In the genomic region with DNA sequence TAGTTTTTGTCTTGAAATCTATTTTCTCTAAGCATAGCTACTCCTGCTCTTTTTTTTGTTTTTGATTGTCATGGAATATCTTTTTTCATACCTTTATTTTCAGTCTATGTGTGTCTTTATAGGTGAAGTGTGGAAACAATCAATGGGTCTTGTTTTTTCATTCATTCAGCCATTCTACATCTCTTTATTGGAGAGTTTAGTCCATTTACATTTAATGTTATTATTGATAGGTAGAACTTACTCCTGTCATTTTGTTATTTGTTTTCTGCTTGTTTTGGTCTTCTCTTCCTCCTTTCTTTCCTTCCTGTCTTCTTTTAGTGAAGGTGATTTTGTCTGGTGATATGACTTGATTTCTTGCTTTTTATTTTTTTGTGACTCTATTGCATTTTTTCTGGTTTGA, we compare ENCODE assay signal across 9 cellular contexts. TPM values are rescaled to one million over a fixed set of nuclear protein-coding genes. Genes with fewer than 3 reads are reported as not detected.
"Had no signal": no experiment of that assay in that cellular context is flagged by ENCODE, and none has a peak within 500 bp of the region (broad histone marks: within the 10 kb centered on the region; RNA-seq: fewer than 3 reads in every experiment).

No MANE protein-coding gene starts in this region.

- DNase-seq: GDM1, GF-D8 had no signal

- ATAC-seq: GM12878 had no signal

- FAIRE-seq: G401.6, GM12878, GM12891, GM12892, GM18507, GM19239 had no signal

- H3K4me3 ChIP-seq: GM12878 had no signal

RNA-seq across cellular contexts. Expression of a gene that starts 17.8 kb away (rescaled TPM):
- total RNA-seq: G401, GM12878 had no signal
- polyA plus RNA-seq: GM12878 had no signal
